In the genomic region with DNA sequence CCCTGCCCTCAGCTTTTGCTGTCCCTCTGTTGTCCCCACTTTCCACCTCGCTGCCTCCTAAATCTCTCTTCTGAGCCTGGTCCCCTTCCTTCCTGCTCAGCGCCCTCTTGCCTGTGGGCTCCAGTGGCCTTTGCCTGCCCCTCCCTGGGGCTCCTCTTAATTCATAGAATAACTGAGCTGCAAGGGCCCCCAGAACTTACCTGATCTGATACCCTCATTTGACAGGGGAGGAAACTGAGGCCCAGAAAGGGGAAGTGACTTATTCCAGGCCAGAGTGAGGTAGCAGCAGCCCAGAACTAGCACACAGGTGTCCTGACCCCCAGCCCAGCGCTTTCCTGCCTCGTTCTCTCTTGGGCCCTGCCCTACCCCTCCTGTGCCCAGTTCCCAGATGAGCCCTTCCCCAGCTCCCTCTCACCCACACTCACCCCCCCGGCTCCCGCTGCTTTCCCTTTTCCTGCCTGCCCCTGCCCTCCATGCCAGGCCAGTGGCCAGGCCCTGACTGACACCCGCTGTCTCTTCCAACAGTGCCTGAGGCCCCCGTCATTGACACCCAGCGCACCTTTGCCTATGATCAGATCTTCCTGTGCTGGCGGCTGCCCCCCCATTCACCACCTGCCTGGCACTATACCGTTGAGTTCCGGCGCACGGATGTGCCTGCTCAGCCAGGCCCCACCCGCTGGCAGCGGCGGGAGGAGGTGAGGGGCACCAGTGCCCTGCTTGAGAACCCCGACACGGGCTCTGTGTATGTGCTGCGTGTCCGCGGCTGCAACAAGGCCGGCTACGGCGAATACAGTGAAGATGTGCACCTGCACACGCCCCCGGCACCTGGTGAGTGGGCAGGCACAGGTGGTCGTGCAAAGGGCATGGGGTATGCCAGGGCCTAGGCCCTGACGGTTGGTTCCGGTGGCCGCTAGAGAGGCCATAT, we compare ENCODE assay signal across 1 cellular context.
TF ChIP-seq lines count a peak whose summit lies in the region.

No MANE protein-coding gene starts in this region.

TF ChIP-seq in K562, 482 proteins besides CTCF, POLR2A, EP300 and RAD21:
- TF ChIP-seq ZFP30 (CRISPR knock-in tag; IDR thresholded peaks at IDR 0.05; ENCODE audit: borderline replicate concordance) (no peak), ZNF121 (CRISPR knock-in tag; conservative IDR thresholded peaks at IDR 0.05) (peak; percentile 11; the same call in 1 of the 2 replicates), NR2C2 (CRISPR knock-in tag; IDR thresholded peaks at IDR 0.05) (no peak), NR2C2 (tag; IDR thresholded peaks at IDR 0.05) (peak; percentile 75), ILK (tag; IDR thresholded peaks at IDR 0.05; ENCODE audit: borderline replicate concordance, low read depth) (no peak), CEBPB (tag; IDR thresholded peaks at IDR 0.05) (peak; percentile 7; the same call in 1 of the 2 replicates), DPF2 (IDR thresholded peaks at IDR 0.05) (0 out of 2 replicates have a peak, but pooled peaks have one; percentile 22), CEBPG (CRISPR knock-in tag; IDR thresholded peaks at IDR 0.05) (no peak), CEBPG (tag; conservative IDR thresholded peaks at IDR 0.05 in 1 of 2, IDR thresholded peaks at IDR 0.05 in 1 of 2) (peak in 1 of 2 experiments; percentile 25; a peak in 1 of 4 replicates)
- TF ChIP-seq, protein P1, sequence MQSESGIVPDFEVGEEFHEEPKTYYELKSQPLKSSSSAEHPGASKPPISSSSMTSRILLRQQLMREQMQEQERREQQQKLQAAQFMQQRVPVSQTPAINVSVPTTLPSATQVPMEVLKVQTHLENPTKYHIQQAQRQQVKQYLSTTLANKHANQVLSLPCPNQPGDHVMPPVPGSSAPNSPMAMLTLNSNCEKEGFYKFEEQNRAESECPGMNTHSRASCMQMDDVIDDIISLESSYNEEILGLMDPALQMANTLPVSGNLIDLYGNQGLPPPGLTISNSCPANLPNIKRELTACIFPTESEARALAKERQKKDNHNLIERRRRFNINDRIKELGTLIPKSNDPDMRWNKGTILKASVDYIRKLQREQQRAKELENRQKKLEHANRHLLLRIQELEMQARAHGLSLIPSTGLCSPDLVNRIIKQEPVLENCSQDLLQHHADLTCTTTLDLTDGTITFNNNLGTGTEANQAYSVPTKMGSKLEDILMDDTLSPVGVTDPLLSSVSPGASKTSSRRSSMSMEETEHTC (IDR thresholded peaks at IDR 0.05): no peak
- TF ChIP-seq, protein P2, sequence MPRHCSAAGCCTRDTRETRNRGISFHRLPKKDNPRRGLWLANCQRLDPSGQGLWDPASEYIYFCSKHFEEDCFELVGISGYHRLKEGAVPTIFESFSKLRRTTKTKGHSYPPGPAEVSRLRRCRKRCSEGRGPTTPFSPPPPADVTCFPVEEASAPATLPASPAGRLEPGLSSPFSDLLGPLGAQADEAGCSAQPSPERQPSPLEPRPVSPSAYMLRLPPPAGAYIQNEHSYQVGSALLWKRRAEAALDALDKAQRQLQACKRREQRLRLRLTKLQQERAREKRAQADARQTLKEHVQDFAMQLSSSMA (CRISPR knock-in tag; IDR thresholded peaks at IDR 0.05): no peak
TF ChIP-seq in K562: peak in this region for 5.
